ENCODE assay signal across 8 cellular contexts in the genomic region with DNA sequence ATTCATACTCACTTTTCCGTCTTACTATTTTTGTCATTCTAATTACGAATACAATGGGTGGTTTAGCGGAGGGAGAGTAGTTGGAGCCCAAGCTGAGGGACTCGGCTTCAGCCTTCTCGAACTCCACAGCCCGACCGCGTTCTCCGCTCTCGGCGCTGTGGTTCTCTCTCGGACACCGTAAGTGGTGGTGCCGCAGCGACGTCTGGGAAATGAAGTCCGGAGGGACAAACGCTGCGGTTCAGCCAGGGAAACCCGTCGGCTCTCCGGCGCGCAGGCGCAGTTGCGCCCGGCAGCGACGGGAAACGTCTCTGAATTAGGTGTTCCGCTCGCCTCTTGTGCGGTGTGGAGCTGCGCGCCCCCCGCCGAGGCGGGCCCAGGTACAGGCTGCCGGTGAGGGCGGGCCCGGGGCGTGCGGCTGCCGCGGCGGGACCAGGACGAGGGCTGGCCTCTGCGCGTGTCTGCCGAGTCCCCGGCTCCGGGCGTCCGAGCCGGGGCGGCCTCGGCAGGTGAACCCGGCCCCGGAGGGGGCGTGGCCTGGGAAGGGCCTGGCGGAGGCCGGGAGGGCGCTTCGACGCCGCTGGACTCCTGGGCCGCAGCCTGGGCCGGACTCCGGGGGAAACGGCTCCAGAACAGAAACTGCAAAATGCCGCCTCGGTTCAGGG. TPM values are rescaled to one million over a fixed set of nuclear protein-coding genes. Genes with fewer than 3 reads are reported as not detected.
DNase-seq lines count a peak whose midpoint lies in the region; ATAC-seq, FAIRE-seq and TF ChIP-seq lines count a peak whose summit lies in the region.

A gene (plus strand): TSS at position 277 of the 662 bp plus-strand sequence. CDS start 1,201 bp downstream, outside the sequence.

- H3K4me1 ChIP-seq in effector memory CD4-positive, alpha-beta T cell (ENCODE audit: control insufficient read depth, insufficient read depth, low read length, poor library complexity, severe bottlenecking) = peaks cover 8% of the 10 kb centered on the region
- H3K4me1 ChIP-seq in lower lobe of right lung = peaks cover 10% of the 10 kb centered on the region

- intact Hi-C loops in lower lobe of right lung (cut with DNase I) = no loop called here

- peak; percentile 91 for ATAC-seq in HG03108 (IDR thresholded peaks at IDR 0.05; ENCODE audit: unreplicated experiment)
- peak; percentile 99 for ATAC-seq in lower lobe of right lung

- TF ChIP-seq CTCF in lower lobe of right lung (IDR thresholded peaks at IDR 0.05) = no peak

- no peaks in the 10 kb centered on the region for H3K27me3 ChIP-seq in effector memory CD4-positive, alpha-beta T cell (replicated peaks; ENCODE audit: control insufficient read depth, insufficient read depth, low read length, poor library complexity, severe bottlenecking)
- no peaks in the 10 kb centered on the region for H3K27me3 ChIP-seq in lower lobe of right lung (ENCODE audit: low read depth)

- no peak for FAIRE-seq in RCC 7860 (lab: Jason Lieb, UNC)

- TF ChIP-seq POLR2A in GM15510 (IDR thresholded peaks at IDR 0.05; ENCODE audit: borderline replicate concordance, extremely low read depth, insufficient read length) = peak; percentile 19

- peaks cover 27% of the 10 kb centered on the region for H3K36me3 ChIP-seq in effector memory CD4-positive, alpha-beta T cell (ENCODE audit: control insufficient read depth, insufficient read depth, low read length)
- peaks cover 25% of the 10 kb centered on the region for H3K36me3 ChIP-seq in lower lobe of right lung

- H3K9me3 ChIP-seq in effector memory CD4-positive, alpha-beta T cell (ENCODE audit: control insufficient read depth, low read length) = peaks cover 12% of the 10 kb centered on the region
- H3K9me3 ChIP-seq in lower lobe of right lung = peaks cover 25% of the 10 kb centered on the region

- H3K4me3 ChIP-seq in effector memory CD4-positive, alpha-beta T cell (ENCODE audit: insufficient read depth, low read depth, low read length, poor library complexity, severe bottlenecking) = peak within 1 kb of the TSS; percentile 60
- peak within 1 kb of the TSS; percentile 78 for H3K4me3 ChIP-seq in lower lobe of right lung

- peak within 1 kb of the TSS; percentile 68 for H3K27ac ChIP-seq in effector memory CD4-positive, alpha-beta T cell (ENCODE audit: insufficient read depth, low read length, poor library complexity, severe bottlenecking)
- H3K27ac ChIP-seq in lower lobe of right lung = peak within 1 kb of the TSS; percentile 90

- DNase-seq in NCI-H82 (lab: John Stamatoyannopoulos, UW) = peak; percentile 95
- peak; percentile 77 to 83 (median 79) for DNase-seq in activated CD8-positive, alpha-beta memory T cell treated with anti-CD3 and anti-CD28 coated beads for 48 hours (ENCODE audit: low read depth in 2 of 3, low spot score in 2 of 3)
- peak; percentile 86 to 90 (median 89) for DNase-seq in effector memory CD4-positive, alpha-beta T cell
- peak; percentile 96 for DNase-seq in lower lobe of right lung
- DNase-seq in stimulated activated CD4-positive, alpha-beta T cell treated with anti-CD3 and anti-CD28 coated beads, Interleukin-4, amount 100 ng/mL, for 4 hours = peak; percentile 90 to 95
- DNase-seq in RCC 7860 (ENCODE audit: low spot score) = no peak

RNA-seq across cellular contexts. Expression of the gene that starts here (rescaled TPM):
- 7.3 TPM for total RNA-seq in lower lobe of right lung
